In genomic region chr1:160646711-160647328, GRCh38 we compare ENCODE assay signal across 9 cellular contexts. TPM values are rescaled to one million over a fixed set of nuclear protein-coding genes. Genes with fewer than 3 reads are reported as not detected.
A peak's percentile ranks its signal among the peaks of the same experiment; 100 is the strongest.
DNase-seq lines count a peak whose midpoint lies in the region; ATAC-seq and TF ChIP-seq lines count a peak whose summit lies in the region.
"Had no signal": no experiment of that assay in that cellular context is flagged by ENCODE, and none has a peak within 500 bp of the region (broad histone marks: within the 10 kb centered on the region; RNA-seq: fewer than 3 reads in every experiment).

TSS of gene SLAMF1 (minus strand) at chr1:160647044. CDS start at chr1:160646945, 99 bp downstream.

- WGBS in adrenal gland, 4 donors: 38 to 43% (median 38%) methylated on average over 11 of the region's 11 CpGs
- 58 to 75% (median 67%) methylated on average over 11 of the region's 11 CpGs for WGBS in stomach, 5 donors
- WGBS in testis, 2 donors: 59 to 60% methylated on average over 11 of the region's 11 CpGs

- peak; percentile 58 for ATAC-seq in GM19452 (IDR thresholded peaks at IDR 0.05; ENCODE audit: unreplicated experiment)

- intact Hi-C loops in CD4-positive, alpha-beta memory T cell (cut with micrococcal nuclease): loop anchor here (1.0 to 5.0 kb wide), 5 partner anchors 9 to 35 kb away; no protein-coding TSS in a partner anchor
- intact Hi-C loops in adrenal gland (cut with DNase I): no loop called here
- intact Hi-C loops in stomach (cut with DNase I; ENCODE audit: low total_unique reads): no loop called here
- intact Hi-C loops in testis (cut with DNase I; ENCODE audit: low total_unique reads): no loop called here

- no peaks in the 10 kb centered on the region for H3K36me3 ChIP-seq in CD4-positive, alpha-beta memory T cell (ENCODE audit: insufficient read depth, low read length)
- no peaks in the 10 kb centered on the region for H3K36me3 ChIP-seq in adrenal gland (replicated peaks in 1 of 2)
- H3K36me3 ChIP-seq in stomach: no peaks in the 10 kb centered on the region
- no peaks in the 10 kb centered on the region for H3K36me3 ChIP-seq in testis (ENCODE audit: low read depth, missing control alignments)
- H3K36me3 ChIP-seq: cardiac muscle cell had no signal

- no peaks in the 10 kb centered on the region for H3K27me3 Mint-ChIP-seq in CD4-positive, alpha-beta memory T cell
- H3K27me3 Mint-ChIP-seq in mesothelial cell of epicardium (ENCODE audit: low read depth): peaks cover 4% of the 10 kb centered on the region

- peaks cover 47 to 94% (median 61%) of the 10 kb centered on the region in 4 donors for H3K4me1 Mint-ChIP-seq in CD4-positive, alpha-beta memory T cell
- H3K4me1 Mint-ChIP-seq in mesothelial cell of epicardium: peaks cover 9% of the 10 kb centered on the region

- peak within 1 kb of the TSS; percentile 87 to 98 (median 97) for H3K27ac Mint-ChIP-seq in CD4-positive, alpha-beta memory T cell
- no peak within 1 kb of the TSS for H3K27ac Mint-ChIP-seq in mesothelial cell of epicardium

- no peaks in the 10 kb centered on the region for H3K9me3 ChIP-seq in CD4-positive, alpha-beta memory T cell (ENCODE audit: control insufficient read depth in 1 of 2, low read length in 2 of 2)
- H3K9me3 ChIP-seq in adrenal gland (replicated peaks in 1 of 3) (no peaks in the 10 kb centered on the region), stomach (no peaks in the 10 kb centered on the region), testis (no peaks in the 10 kb centered on the region)

- peak within 1 kb of the TSS; percentile 98 to 100 (median 99) for H3K4me3 Mint-ChIP-seq in CD4-positive, alpha-beta memory T cell
- H3K4me3 Mint-ChIP-seq in mesothelial cell of epicardium: no peak within 1 kb of the TSS

- TF ChIP-seq POLR2A in adrenal gland (IDR thresholded peaks at IDR 0.05) (no peak), stomach (IDR thresholded peaks at IDR 0.05) (no peak), testis (IDR thresholded peaks at IDR 0.05) (no peak)

- H3K4me3 ChIP-seq in CD4-positive, alpha-beta memory T cell (ENCODE audit: low read length in 2 of 2): peak within 1 kb of the TSS; percentile 80 to 97
- H3K4me3 ChIP-seq in adrenal gland (no peak within 1 kb of the TSS), stomach (peak within 1 kb of the TSS; percentile 8 to 34 (median 26)), testis (no peak within 1 kb of the TSS)
- H3K4me3 ChIP-seq: cardiac muscle cell had no signal

- no peak for TF ChIP-seq EP300 in stomach (IDR thresholded peaks at IDR 0.05)

- H3K4me1 ChIP-seq in CD4-positive, alpha-beta memory T cell (ENCODE audit: insufficient read depth, low read length): peaks cover 55% of the 10 kb centered on the region
- H3K4me1 ChIP-seq in adrenal gland (replicated peaks in 1 of 2): no peaks in the 10 kb centered on the region
- H3K4me1 ChIP-seq in stomach: peaks cover 0 to 9% (median 0%) of the 10 kb centered on the region in 4 donors
- H3K4me1 ChIP-seq in testis: no peaks in the 10 kb centered on the region

- TF ChIP-seq CTCF in adrenal gland (IDR thresholded peaks at IDR 0.05) (no peak), stomach (IDR thresholded peaks at IDR 0.05) (no peak), mesothelial cell of epicardium (IDR thresholded peaks at IDR 0.05; ENCODE audit: unreplicated experiment) (no peak), testis (IDR thresholded peaks at IDR 0.05) (no peak)

- peak; percentile 45 to 74 (median 51) for DNase-seq in CD4-positive, alpha-beta memory T cell
- DNase-seq in KG1 (lab: John Stamatoyannopoulos, UW): peak; percentile 46
- peak in 4 of 7 donors; percentile 11 to 54 (median 26) for DNase-seq in adrenal gland
- no peak for DNase-seq in stomach
- DNase-seq in cortex of kidney (lab: John Stamatoyannopoulos, UW): no peak
- no peak for DNase-seq in mesothelial cell of epicardium (ENCODE audit: low spot score in 2 of 2, unreplicated experiment in 2 of 2)
- no peak for DNase-seq in testis

- H3K27me3 ChIP-seq in CD4-positive, alpha-beta memory T cell (ENCODE audit: insufficient read depth, low read length): no peaks in the 10 kb centered on the region
- H3K27me3 ChIP-seq in adrenal gland: no peaks in the 10 kb centered on the region
- no peaks in the 10 kb centered on the region for H3K27me3 ChIP-seq in stomach
- no peaks in the 10 kb centered on the region for H3K27me3 ChIP-seq in testis

- peak within 1 kb of the TSS; percentile 88 for H3K27ac ChIP-seq in CD4-positive, alpha-beta memory T cell (ENCODE audit: low read depth, low read length)
- H3K27ac ChIP-seq in adrenal gland: no peak within 1 kb of the TSS
- H3K27ac ChIP-seq in stomach: peak within 1 kb of the TSS; percentile 6 to 65 (median 36)
- no peak within 1 kb of the TSS for H3K27ac ChIP-seq in testis
- H3K27ac ChIP-seq: cardiac muscle cell had no signal

- POLR2A ChIA-PET in CD4-positive, alpha-beta memory T cell (lab: Charles Lee; ENCODE audit: partially characterized antibody): interaction anchor here (0.6 to 6.8 kb wide), 29 partner anchors 8 to 218 kb away, joined by 3 to 135 read pairs (median 5); partner anchors contain the start of genes CD48 and LY9

- H3K9me3 Mint-ChIP-seq in CD4-positive, alpha-beta memory T cell: peaks cover 0 to 4% (median 0%) of the 10 kb centered on the region in 8 donors
- H3K9me3 Mint-ChIP-seq in mesothelial cell of epicardium: no peaks in the 10 kb centered on the region

- CTCF ChIA-PET in CD4-positive, alpha-beta memory T cell (lab: Charles Lee; ENCODE audit: partially characterized antibody): interaction anchor here (0.7 to 4.7 kb wide), 14 partner anchors 9 to 121 kb away, joined by 3 to 39 read pairs (median 4); no protein-coding TSS in a partner anchor

- H3K36me3 Mint-ChIP-seq in CD4-positive, alpha-beta memory T cell: peaks cover 26 to 47% of the 10 kb centered on the region in 2 donors
- H3K36me3 Mint-ChIP-seq in mesothelial cell of epicardium: no peaks in the 10 kb centered on the region

RNA-seq across cellular contexts. Expression of gene SLAMF1, which starts in this region (rescaled TPM):
- total RNA-seq in CD4-positive, alpha-beta memory T cell: 10 to 100 TPM; 59.8 to 59.9 TPM
- polyA plus RNA-seq in CD4-positive, alpha-beta memory T cell: 10 to 100 TPM; 21.4 to 62.5 TPM
- total RNA-seq in adrenal gland (1 to 10 TPM in 2 of 8 donors, under 1 TPM in 5, not detected in 1; 0.14 to 1.6 (median 0.42) TPM), stomach (1 to 10 TPM in 2 of 5 donors, not detected in 3; 3.1 to 4.1 TPM), mesothelial cell of epicardium (not detected in 3 replicates), testis (under 1 TPM; 0.47 to 0.50 TPM)
- polyA plus RNA-seq in adrenal gland (under 1 TPM; 0.07 to 0.16 (median 0.10) TPM), stomach (under 1 TPM; 0.12 to 0.92 (median 0.25) TPM), testis (ENCODE audit: insufficient read depth, low read depth, low replicate concordance) (0.75 TPM)
- total RNA-seq: cardiac muscle cell had no signal
- polyA plus RNA-seq: cardiac muscle cell had no signal

Comparison
In these comparisons a context has a peak if more than half of its experiments do, and no peak if none do; other contexts are left out.
1. RNA of gene SLAMF1 (total RNA-seq): 59.8 to 59.9 TPM in CD4-positive, alpha-beta memory T cell; 0.47 to 0.50 TPM in testis, 0.14 to 1.6 TPM in adrenal gland, 3.1 to 4.1 TPM in stomach and not detected in mesothelial cell of epicardium; every median in the first group is over 10 times any median in the second.
2. RNA of gene SLAMF1 (polyA plus RNA-seq): 21.4 to 62.5 TPM in CD4-positive, alpha-beta memory T cell; 0.75 TPM in testis (single experiment), 0.12 to 0.92 TPM in stomach and 0.07 to 0.16 TPM in adrenal gland; every median in the first group is over 10 times any median in the second.
3. DNase-seq: peak in CD4-positive, alpha-beta memory T cell (5 of 5), KG1 (single experiment) and adrenal gland (4 of 7); none in stomach (single experiment), cortex of kidney (single experiment), mesothelial cell of epicardium (0 of 2) and testis (single experiment).
4. H3K27ac ChIP-seq: peak in CD4-positive, alpha-beta memory T cell (single experiment) and stomach (5 of 5); none in adrenal gland (0 of 5) and testis (0 of 2).
5. H3K4me3 ChIP-seq: peak in CD4-positive, alpha-beta memory T cell (2 of 2) and stomach (4 of 4); none in adrenal gland (0 of 4) and testis (0 of 2).